Comparison of ENCODE assay signal across 29 cellular contexts in genomic region chr4:62145276-62145675, GRCh38.
"Had no signal": no experiment of that assay in that cellular context is flagged by ENCODE, and none has a peak within 500 bp of the region (broad histone marks: within the 10 kb centered on the region; RNA-seq: fewer than 3 reads in every experiment).

No MANE protein-coding gene starts in this region.

- H3K9me3 ChIP-seq: SJCRH30 had no signal

- H3K36me3 ChIP-seq: SJCRH30 had no signal

- ATAC-seq: activated naive CD4-positive, alpha-beta T cell treated with anti-CD3 and anti-CD28 coated beads, Interleukin-2, amount 50 U/mL, for 72 hours; activated T-cell treated with anti-CD3 and anti-CD28 coated beads, Interleukin-2, amount 50 U/mL, for 4 hours had no signal

- H3K27ac ChIP-seq: KMS-11, PC-9, RWPE1, SJCRH30, SK-N-MC had no signal

- DNase-seq: activated CD4-positive, alpha-beta T cell treated with anti-CD3 and anti-CD28 coated beads, Interleukin-2, amount 10 ng/mL, durations not matched to agents 24 days and 14 days; activated CD4-positive, alpha-beta T cell treated with anti-CD3 and anti-CD28 coated beads, Interleukin-2, amount 50 U/mL, for 4 hours; activated CD8-positive, alpha-beta memory T cell treated with anti-CD3 and anti-CD28 coated beads, Interleukin-2, amount 50 U/mL, for 4 hours; activated gamma-delta T cell treated with Interleukin-2 at 50 U/mL for 16 hours; activated naive CD4-positive, alpha-beta T cell treated with anti-CD3 and anti-CD28 coated beads for 36 hours; activated T-cell treated with anti-CD3 and anti-CD28 coated beads for 4 hours; activated T-cell treated with anti-CD3 and anti-CD28 coated beads, Interleukin-2, amount 50 U/mL, for 4 hours; anterior cingulate cortex; MM.1S; MV-4-11; NCI-H1092; NCI-H1417; NCI-H146; NCI-H187; NCI-H2029 treated with DMSO at 0.1 percent for 48 hours; NCI-H2107; NCI-H2171; NCI-H510A; NCI-H526; NCI-H748 treated with DMSO at 0.1 percent for 48 hours; NK-92 treated with Interleukin-12 subunit alpha and Interleukin-12 subunit beta, amount 100 ng/mL, for 24 hours; PC-9; SHP77; SJCRH30; T1000 had no signal

- H3K4me3 ChIP-seq: PC-9, SJCRH30, SK-N-MC had no signal

- H3K4me1 ChIP-seq: SJCRH30 had no signal

- H3K27me3 ChIP-seq: SJCRH30 had no signal
